Comparison of ENCODE assay signal across 19 cellular contexts in genomic region chr14:64119535-64119934, GRCh38.
DNase-seq lines count a peak whose midpoint lies in the region; ATAC-seq and TF ChIP-seq lines count a peak whose summit lies in the region.
"Had no signal": no experiment of that assay in that cellular context is flagged by ENCODE, and none has a peak within 500 bp of the region (broad histone marks: within the 10 kb centered on the region; RNA-seq: fewer than 3 reads in every experiment).

No MANE protein-coding gene starts in this region.

- peaks cover 16% of the 10 kb centered on the region for H3K4me1 Mint-ChIP-seq in activated CD4-positive, alpha-beta memory T cell treated with anti-CD3 and anti-CD28 coated beads for 36 hours (ENCODE audit: low read depth)
- peaks cover 3% of the 10 kb centered on the region for H3K4me1 Mint-ChIP-seq in activated CD4-positive, alpha-beta memory T cell treated with anti-CD3 and anti-CD28 coated beads, Interleukin-2, amount 10 ng/mL, durations not matched to agents 7 days and 5 days

- POLR2A ChIA-PET in activated CD4-positive, alpha-beta memory T cell treated with anti-CD3 and anti-CD28 coated beads for 36 hours (lab: Charles Lee): interaction anchor here (0.8 kb wide), 1 partner anchor 55 kb away, joined by 3 read pairs; no protein-coding TSS in a partner anchor
- POLR2A ChIA-PET in activated CD4-positive, alpha-beta memory T cell treated with anti-CD3 and anti-CD28 coated beads, Interleukin-2, amount 10 ng/mL, durations not matched to agents 7 days and 5 days (lab: Charles Lee): no interaction called here

- in situ Hi-C loops in gastrocnemius medialis (cut with MboI; ENCODE audit: low sequenced_read_pairs in 4 of 4): no loop called here

- no peaks in the 10 kb centered on the region for H3K9me3 Mint-ChIP-seq in activated CD4-positive, alpha-beta memory T cell treated with anti-CD3 and anti-CD28 coated beads for 36 hours
- no peaks in the 10 kb centered on the region for H3K9me3 Mint-ChIP-seq in activated CD4-positive, alpha-beta memory T cell treated with anti-CD3 and anti-CD28 coated beads, Interleukin-2, amount 10 ng/mL, durations not matched to agents 7 days and 5 days

- H3K36me3 ChIP-seq in gastrocnemius medialis: peaks cover 3 to 34% of the 10 kb centered on the region in 2 donors

- peak; percentile 24 for DNase-seq in activated CD4-positive, alpha-beta memory T cell treated with anti-CD3 and anti-CD28 coated beads for 36 hours
- DNase-seq in activated CD4-positive, alpha-beta memory T cell treated with anti-CD3 and anti-CD28 coated beads, Interleukin-2, amount 10 ng/mL, durations not matched to agents 7 days and 5 days: no peak
- DNase-seq in glomerular visceral epithelial cell (ENCODE audit: extremely low spot score) (peak; percentile 66), gastrocnemius medialis (no peak), posterior cingulate gyrus (no peak)
- DNase-seq: activated naive CD4-positive, alpha-beta T cell; BE2C; head of caudate nucleus; Kasumi-1; NCI-H524 treated with DMSO at 0.1 percent for 48 hours; stimulated activated CD4-positive, alpha-beta T cell treated with anti-CD3 and anti-CD28 coated beads, Interleukin-12 subunit alpha, Interleukin-12 subunit beta, amount 100 ng/mL, for 4 hours; stimulated activated CD8-positive, alpha-beta memory T cell treated with anti-CD3 and anti-CD28 coated beads, Interleukin-4, amount 100 ng/mL, for 48 hours; T1000 had no signal

- H3K27me3 Mint-ChIP-seq in activated CD4-positive, alpha-beta memory T cell treated with anti-CD3 and anti-CD28 coated beads for 36 hours: no peaks in the 10 kb centered on the region
- no peaks in the 10 kb centered on the region for H3K27me3 Mint-ChIP-seq in activated CD4-positive, alpha-beta memory T cell treated with anti-CD3 and anti-CD28 coated beads, Interleukin-2, amount 10 ng/mL, durations not matched to agents 7 days and 5 days

- H3K4me1 ChIP-seq in gastrocnemius medialis: peaks cover 23 to 47% of the 10 kb centered on the region in 2 donors
- H3K4me1 ChIP-seq: BE2C, HAP-1 had no signal

- TF ChIP-seq POLR2A in gastrocnemius medialis (IDR thresholded peaks at IDR 0.05): no peak

- peak overlapping the region; percentile 44 for H3K27ac ChIP-seq in VCaP
- H3K27ac ChIP-seq in gastrocnemius medialis: peak overlapping the region; percentile 89 to 94 (median 92)

- no peak overlapping the region for H3K4me3 Mint-ChIP-seq in activated CD4-positive, alpha-beta memory T cell treated with anti-CD3 and anti-CD28 coated beads for 36 hours
- H3K4me3 Mint-ChIP-seq in activated CD4-positive, alpha-beta memory T cell treated with anti-CD3 and anti-CD28 coated beads, Interleukin-2, amount 10 ng/mL, durations not matched to agents 7 days and 5 days: no peak overlapping the region

- H3K9me3 ChIP-seq in gastrocnemius medialis: no peaks in the 10 kb centered on the region
- H3K9me3 ChIP-seq: BE2C, HAP-1 had no signal

- peak overlapping the region; percentile 47 for H3K27ac Mint-ChIP-seq in activated CD4-positive, alpha-beta memory T cell treated with anti-CD3 and anti-CD28 coated beads for 36 hours
- no peak overlapping the region for H3K27ac Mint-ChIP-seq in activated CD4-positive, alpha-beta memory T cell treated with anti-CD3 and anti-CD28 coated beads, Interleukin-2, amount 10 ng/mL, durations not matched to agents 7 days and 5 days

- CTCF ChIA-PET in activated CD4-positive, alpha-beta memory T cell treated with anti-CD3 and anti-CD28 coated beads for 36 hours (lab: Charles Lee): no interaction called here
- CTCF ChIA-PET in activated CD4-positive, alpha-beta memory T cell treated with anti-CD3 and anti-CD28 coated beads, Interleukin-2, amount 10 ng/mL, durations not matched to agents 7 days and 5 days (lab: Charles Lee): no interaction called here

- peaks cover 24% of the 10 kb centered on the region for H3K36me3 Mint-ChIP-seq in activated CD4-positive, alpha-beta memory T cell treated with anti-CD3 and anti-CD28 coated beads for 36 hours
- peaks cover 38% of the 10 kb centered on the region for H3K36me3 Mint-ChIP-seq in activated CD4-positive, alpha-beta memory T cell treated with anti-CD3 and anti-CD28 coated beads, Interleukin-2, amount 10 ng/mL, durations not matched to agents 7 days and 5 days (ENCODE audit: low read depth)

- H3K27me3 ChIP-seq in gastrocnemius medialis: no peaks in the 10 kb centered on the region
- H3K27me3 ChIP-seq: BE2C had no signal

- no peak overlapping the region for H3K4me3 ChIP-seq in gastrocnemius medialis
- H3K4me3 ChIP-seq: HAP-1 had no signal

- ATAC-seq in gastrocnemius medialis (peak in 1 of 2 donors; percentile 51), HG03565 (IDR thresholded peaks at IDR 0.05; ENCODE audit: unreplicated experiment) (no peak), GM21737 (IDR thresholded peaks at IDR 0.05; ENCODE audit: unreplicated experiment) (no peak)
- ATAC-seq: left lobe of liver, SK-N-SH treated with all-trans-retinoic acid at 6 μM for 48 hours had no signal

- intact Hi-C loops in activated CD4-positive, alpha-beta memory T cell treated with anti-CD3 and anti-CD28 coated beads for 36 hours (cut with micrococcal nuclease): loop anchor here (1.0 to 5.0 kb wide), 2 partner anchors 44 to 58 kb away; no protein-coding TSS in a partner anchor
- intact Hi-C loops in gastrocnemius medialis (cut with DNase I; ENCODE audit: low total_unique reads): loop anchor here (5.0 to 10.0 kb wide), 2 partner anchors 265 to 477 kb away; partner anchors contain the start of genes SYNE2 and WDR89
- intact Hi-C loops in posterior cingulate gyrus (cut with DNase I): no loop called here

- TF ChIP-seq CTCF in VCaP (conservative IDR thresholded peaks at IDR 0.05) (no peak), gastrocnemius medialis (IDR thresholded peaks at IDR 0.05 in 4 of 5, conservative IDR thresholded peaks at IDR 0.05 in 1 of 5) (no peak)

Comparison
In these comparisons a context has a peak if more than half of its experiments do, and no peak if none do; other contexts are left out.
1. DNase-seq: peak in activated CD4-positive, alpha-beta memory T cell treated with anti-CD3 and anti-CD28 coated beads for 36 hours (single experiment) and glomerular visceral epithelial cell (single experiment); none in activated CD4-positive, alpha-beta memory T cell treated with anti-CD3 and anti-CD28 coated beads, Interleukin-2, amount 10 ng/mL, durations not matched to agents 7 days and 5 days (single experiment), gastrocnemius medialis (0 of 2) and posterior cingulate gyrus (0 of 10).